Comparison of ENCODE assay signal across 28 cellular contexts in the genomic region with DNA sequence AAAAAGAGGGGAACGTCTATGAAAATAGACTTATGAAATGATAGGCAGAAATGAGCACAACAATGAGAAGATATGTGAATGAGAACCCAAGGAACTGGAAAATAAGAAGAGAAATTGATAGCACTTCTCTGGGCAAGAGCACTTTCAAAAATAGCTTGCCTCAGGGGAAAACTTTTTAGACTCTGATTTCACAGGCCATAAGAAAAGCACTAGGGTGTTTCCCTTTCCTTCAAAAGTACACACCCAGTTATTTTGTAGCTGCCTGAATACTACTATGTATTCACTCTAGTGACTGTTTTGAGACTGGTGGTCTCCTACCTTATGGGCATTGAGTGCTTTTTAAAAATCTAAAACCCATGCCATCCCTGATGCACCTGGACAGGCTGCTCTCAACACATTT.
"Had no signal": no experiment of that assay in that cellular context is flagged by ENCODE, and none has a peak within 500 bp of the region (broad histone marks: within the 10 kb centered on the region; RNA-seq: fewer than 3 reads in every experiment).

No MANE protein-coding gene starts in this region.

- H3K4me3 ChIP-seq: colonic mucosa, dorsolateral prefrontal cortex, gastroesophageal sphincter, hepatocyte, thoracic aorta, vagina had no signal

- H3K4me3 Mint-ChIP-seq: activated CD4-positive, alpha-beta T cell treated with anti-CD3 and anti-CD28 coated beads for 36 hours; activated CD8-positive, alpha-beta memory T cell treated with anti-CD3 and anti-CD28 coated beads, Interleukin-2, amount 10 ng/mL, durations not matched to agents 7 days and 5 days; activated CD8-positive, alpha-beta T cell treated with anti-CD3 and anti-CD28 coated beads, Interleukin-2, amount 10 ng/mL, durations not matched to agents 7 days and 5 days; activated naive CD4-positive, alpha-beta T cell treated with anti-CD3 and anti-CD28 coated beads, Interleukin-2, amount 50 U/mL, for 24 hours; activated naive CD8-positive, alpha-beta T cell treated with anti-CD3 and anti-CD28 coated beads, Interleukin-2, amount 50 U/mL, for 24 hours; naive thymus-derived CD4-positive, alpha-beta T cell; neural crest cell; stimulated activated naive B cell treated with anti-CD40 and anti-IgM and Interleukin-4, amounts not matched to agents 10 μg/mL and 1 μg/mL and 100 μg/mL, for 72 hours; T-helper 2 cell treated with Interferon-gamma antibody and Interleukin-4, amounts not matched to agents 5 μg/mL and 100 μg/mL, for 36 hours; type B pancreatic cell had no signal

- H3K4me1 Mint-ChIP-seq: activated CD4-positive, alpha-beta T cell treated with anti-CD3 and anti-CD28 coated beads for 36 hours; activated CD8-positive, alpha-beta memory T cell treated with anti-CD3 and anti-CD28 coated beads, Interleukin-2, amount 10 ng/mL, durations not matched to agents 7 days and 5 days; activated naive CD4-positive, alpha-beta T cell treated with anti-CD3 and anti-CD28 coated beads, Interleukin-2, amount 50 U/mL, for 24 hours; activated naive CD8-positive, alpha-beta T cell treated with anti-CD3 and anti-CD28 coated beads, Interleukin-2, amount 50 U/mL, for 24 hours; naive thymus-derived CD4-positive, alpha-beta T cell had no signal

- H3K4me1 ChIP-seq: colonic mucosa, parathyroid adenoma, vagina had no signal

- H3K27ac ChIP-seq: colonic mucosa, dorsolateral prefrontal cortex, gastroesophageal sphincter, hepatocyte, parathyroid adenoma, thoracic aorta, vagina had no signal

- H3K27me3 ChIP-seq: colonic mucosa, gastroesophageal sphincter, hepatocyte, vagina had no signal

- H3K9ac ChIP-seq: parathyroid adenoma had no signal

- H3K36me3 Mint-ChIP-seq: activated CD8-positive, alpha-beta memory T cell treated with anti-CD3 and anti-CD28 coated beads, Interleukin-2, amount 10 ng/mL, durations not matched to agents 7 days and 5 days; activated naive CD4-positive, alpha-beta T cell treated with anti-CD3 and anti-CD28 coated beads, Interleukin-2, amount 50 U/mL, for 24 hours; naive thymus-derived CD4-positive, alpha-beta T cell; stimulated activated naive B cell treated with anti-CD40 and anti-IgM and Interleukin-4, amounts not matched to agents 10 μg/mL and 1 μg/mL and 100 μg/mL, for 72 hours; type B pancreatic cell had no signal

- H3K27ac Mint-ChIP-seq: activated CD4-positive, alpha-beta T cell treated with anti-CD3 and anti-CD28 coated beads for 36 hours; activated CD8-positive, alpha-beta memory T cell treated with anti-CD3 and anti-CD28 coated beads, Interleukin-2, amount 10 ng/mL, durations not matched to agents 7 days and 5 days; activated CD8-positive, alpha-beta T cell treated with anti-CD3 and anti-CD28 coated beads, Interleukin-2, amount 10 ng/mL, durations not matched to agents 7 days and 5 days; activated naive CD4-positive, alpha-beta T cell treated with anti-CD3 and anti-CD28 coated beads, Interleukin-2, amount 50 U/mL, for 24 hours; activated naive CD8-positive, alpha-beta T cell treated with anti-CD3 and anti-CD28 coated beads, Interleukin-2, amount 50 U/mL, for 24 hours; activated T-helper 2 cell treated with anti-CD3 and anti-CD28 coated beads, Interferon-gamma antibody, Interleukin-2, Interleukin-4, amounts not matched to agents 10 μg/mL and 5 μg/mL and 100 μg/mL, durations not matched to agents 14 hours and 24 hours and 36 hours; naive thymus-derived CD4-positive, alpha-beta T cell; stimulated activated naive B cell treated with anti-CD40 and anti-IgM and Interleukin-4, amounts not matched to agents 10 μg/mL and 1 μg/mL and 100 μg/mL, for 72 hours; T-helper 2 cell treated with Interferon-gamma antibody and Interleukin-4, amounts not matched to agents 5 μg/mL and 100 μg/mL, for 36 hours; type B pancreatic cell had no signal

- H3K27me3 Mint-ChIP-seq: activated CD8-positive, alpha-beta memory T cell treated with anti-CD3 and anti-CD28 coated beads, Interleukin-2, amount 10 ng/mL, durations not matched to agents 7 days and 5 days; activated naive CD4-positive, alpha-beta T cell treated with anti-CD3 and anti-CD28 coated beads, Interleukin-2, amount 50 U/mL, for 24 hours; activated naive CD8-positive, alpha-beta T cell treated with anti-CD3 and anti-CD28 coated beads, Interleukin-2, amount 50 U/mL, for 24 hours; naive thymus-derived CD4-positive, alpha-beta T cell; stimulated activated naive B cell treated with anti-CD40 and anti-IgM and Interleukin-4, amounts not matched to agents 10 μg/mL and 1 μg/mL and 100 μg/mL, for 72 hours had no signal

- ATAC-seq: activated CD4-positive, alpha-beta T cell treated with anti-CD3 and anti-CD28 coated beads for 36 hours; activated CD8-positive, alpha-beta memory T cell treated with anti-CD3 and anti-CD28 coated beads, Interleukin-2, amount 10 ng/mL, durations not matched to agents 7 days and 5 days; activated CD8-positive, alpha-beta T cell treated with anti-CD3 and anti-CD28 coated beads, Interleukin-2, amount 10 ng/mL, durations not matched to agents 7 days and 5 days; activated naive CD8-positive, alpha-beta T cell treated with anti-CD3 and anti-CD28 coated beads, Interleukin-2, amount 50 U/mL, for 24 hours; gastroesophageal sphincter; naive thymus-derived CD4-positive, alpha-beta T cell; stimulated activated naive B cell treated with anti-CD40 and anti-IgM and Interleukin-4, amounts not matched to agents 10 μg/mL and 1 μg/mL and 100 μg/mL, for 72 hours had no signal

- H3K9me3 ChIP-seq: colonic mucosa, gastroesophageal sphincter, thoracic aorta, vagina had no signal

- H3K36me3 ChIP-seq: colonic mucosa, gastroesophageal sphincter, thoracic aorta, vagina had no signal

- H3K9me3 Mint-ChIP-seq: activated naive CD8-positive, alpha-beta T cell treated with anti-CD3 and anti-CD28 coated beads, Interleukin-2, amount 50 U/mL, for 24 hours; neural crest cell; stimulated activated naive B cell treated with anti-CD40 and anti-IgM and Interleukin-4, amounts not matched to agents 10 μg/mL and 1 μg/mL and 100 μg/mL, for 72 hours; type B pancreatic cell had no signal

- DNase-seq: activated CD4-positive, alpha-beta T cell treated with anti-CD3 and anti-CD28 coated beads for 36 hours; activated CD4-positive, CD25-positive, alpha-beta regulatory T cell; activated CD8-positive, alpha-beta memory T cell treated with anti-CD3 and anti-CD28 coated beads, Interleukin-2, amount 10 ng/mL, durations not matched to agents 7 days and 5 days; activated CD8-positive, alpha-beta T cell treated with anti-CD3 and anti-CD28 coated beads, Interleukin-2, amount 10 ng/mL, durations not matched to agents 7 days and 5 days; activated naive CD8-positive, alpha-beta T cell treated with anti-CD3 and anti-CD28 coated beads, Interleukin-2, amount 50 U/mL, for 24 hours; activated T-cell treated with anti-CD3 and anti-CD28 coated beads, Interleukin-2, amount 50 U/mL, for 48 hours; colonic mucosa; dorsolateral prefrontal cortex; effector memory CD4-positive, alpha-beta T cell; islet precursor cell; midbrain; naive thymus-derived CD4-positive, alpha-beta T cell; nucleus accumbens; right cardiac atrium; stimulated activated CD4-positive, alpha-beta T cell treated with anti-CD3 and anti-CD28 coated beads, Interleukin-15, amount 100 ng/mL, for 24 hours; stimulated activated CD4-positive, alpha-beta T cell treated with anti-CD3 and anti-CD28 coated beads, Interleukin-2, amount 100 ng/mL, for 24 hours; stimulated activated naive B cell treated with anti-CD40 and anti-IgM and Interleukin-4, amounts not matched to agents 10 μg/mL and 1 μg/mL and 100 μg/mL, for 72 hours; T-helper 1 cell had no signal
